ENCODE assay signal across 19 cellular contexts in genomic region chr2:138012968-138013367, GRCh38. TPM values are rescaled to one million over a fixed set of nuclear protein-coding genes. Genes with fewer than 3 reads are reported as not detected.
DNase-seq lines count a peak whose midpoint lies in the region; ATAC-seq, FAIRE-seq and TF ChIP-seq lines count a peak whose summit lies in the region.
"Had no signal": no experiment of that assay in that cellular context is flagged by ENCODE, and none has a peak within 500 bp of the region (broad histone marks: within the 10 kb centered on the region; RNA-seq: fewer than 3 reads in every experiment).

No MANE protein-coding gene starts in this region.

- H3K27ac ChIP-seq in HepG2 (ENCODE audit: extremely low read length, insufficient read depth, low read length), result no peak overlapping the region
- H3K27ac ChIP-seq in right lobe of liver, result no peak overlapping the region
- no peak overlapping the region for H3K27ac ChIP-seq in HEK293 (ENCODE audit: extremely low read depth, low read depth, low read length)
- no peak overlapping the region for H3K27ac ChIP-seq in GM12878 (ENCODE audit: control insufficient read depth, insufficient read depth)
- no peak overlapping the region for H3K27ac ChIP-seq in PC-3 (ENCODE audit: low read length)
- H3K27ac ChIP-seq: BLaER1, C4-2B had no signal

- TF ChIP-seq EP300 in HepG2 (IDR thresholded peaks at IDR 0.05; ENCODE audit: low read depth in 2 of 2, low read length in 2 of 2) (no peak), HepG2 (CRISPR knock-in tag; IDR thresholded peaks at IDR 0.05; ENCODE audit: borderline replicate concordance) (no peak), GM12878 (IDR thresholded peaks at IDR 0.05; ENCODE audit: borderline replicate concordance in 1 of 2, control insufficient read depth in 1 of 2, low read depth in 2 of 2, low read length in 2 of 2) (no peak)

- RAD21 ChIA-PET in GM12878 (lab: Charles Lee; ENCODE audit: unreplicated experiment), result no interaction called here

- TF ChIP-seq RAD21 in HepG2 (CRISPR knock-in tag; IDR thresholded peaks at IDR 0.05) (no peak), GM12878 (IDR thresholded peaks at IDR 0.05; ENCODE audit: insufficient read depth, low read depth, low read length) (no peak)

- TF ChIP-seq POLR2A in HepG2 (IDR thresholded peaks at IDR 0.05; ENCODE audit: insufficient read depth in 1 of 2, low read depth in 2 of 2, low read length in 2 of 2) (no peak), right lobe of liver (IDR thresholded peaks at IDR 0.05) (no peak), GM12878 (IDR thresholded peaks at IDR 0.05; ENCODE audit: low read depth, low read length) (no peak)

- H3K9ac ChIP-seq in HepG2 (ENCODE audit: insufficient read depth, low read depth, low read length) (no peak overlapping the region), GM12878 (ENCODE audit: control insufficient read depth, insufficient read depth, low read length) (no peak overlapping the region), PC-3 (ENCODE audit: low read length) (no peak overlapping the region)
- H3K9ac ChIP-seq: BLaER1 had no signal

- ATAC-seq in HepG2 (peak; percentile 5; the same call in 2 of the 3 replicates), right lobe of liver (no peak), GM12878 (peak; percentile 69), PC-3 (no peak)
- ATAC-seq: CD8-positive, alpha-beta T cell had no signal

- H3K36me3 ChIP-seq in HepG2 (replicated peaks in 1 of 2; ENCODE audit: control insufficient read depth in 1 of 2, insufficient read depth in 2 of 2, low read length in 2 of 2) (peaks cover 6 to 28% of the 10 kb centered on the region in 2 experiments), right lobe of liver (peaks cover 0 to 13% (median 4%) of the 10 kb centered on the region in 4 donors), HEK293 (ENCODE audit: control insufficient read depth in 2 of 2, insufficient read depth in 1 of 2, low read length in 2 of 2) (no peaks in the 10 kb centered on the region), GM12878 (ENCODE audit: control insufficient read depth in 2 of 2, insufficient read depth in 2 of 2, low read length in 1 of 2) (no peaks in the 10 kb centered on the region), PC-3 (ENCODE audit: low read depth, low read length) (no peaks in the 10 kb centered on the region)
- H3K36me3 ChIP-seq: BLaER1, HAP-1 had no signal

- no peak for FAIRE-seq in HepG2 (lab: Jason Lieb, UNC)
- FAIRE-seq in GM12878 (lab: Jason Lieb, UNC), result no peak
- FAIRE-seq: H54 had no signal

- SMC1A ChIA-PET in GM12878 (lab: Charles Lee; ENCODE audit: uncharacterized antibody, unreplicated experiment), result no interaction called here

- no peak overlapping the region for H3K4me2 ChIP-seq in HepG2 (ENCODE audit: low read depth, low read length)
- no peak overlapping the region for H3K4me2 ChIP-seq in GM12878 (ENCODE audit: control insufficient read depth, insufficient read depth)
- no peak overlapping the region for H3K4me2 ChIP-seq in PC-3 (ENCODE audit: low read length)
- H3K4me2 ChIP-seq: BLaER1 had no signal

- WGBS in HepG2 (ENCODE audit: low lambda C conversion rate), result over 99% methylated on average over 3 of the region's 3 CpGs
- 90% methylated on average over 3 of the region's 3 CpGs for WGBS in right lobe of liver (ENCODE audit: insufficient coverage, low coverage, low lambda C conversion rate, missing lambda C conversion rate)
- 57% methylated on average over 3 of the region's 3 CpGs for WGBS in GM12878 (ENCODE audit: insufficient coverage, insufficient replicate concordance, low lambda C conversion rate, missing lambda C conversion rate)

- H4K20me1 ChIP-seq in HepG2 (ENCODE audit: insufficient read depth, low read length), result no peaks in the 10 kb centered on the region
- H4K20me1 ChIP-seq in GM12878 (ENCODE audit: control insufficient read depth, insufficient read depth), result no peaks in the 10 kb centered on the region
- H4K20me1 ChIP-seq in PC-3 (ENCODE audit: low read length), result no peaks in the 10 kb centered on the region
- H4K20me1 ChIP-seq: BLaER1 had no signal

- no peaks in the 10 kb centered on the region for H3F3A ChIP-seq in PC-3 (ENCODE audit: low read length, unreplicated experiment)

- TF ChIP-seq CTCF in HepG2 (CRISPR knock-in tag; IDR thresholded peaks at IDR 0.05) (no peak), right lobe of liver (IDR thresholded peaks at IDR 0.05) (no peak), HEK293 (tag by site-specific recombination; IDR thresholded peaks at IDR 0.05) (no peak), GM12878 (IDR thresholded peaks at IDR 0.05 in 2 of 3, conservative IDR thresholded peaks at IDR 0.05 in 1 of 3; ENCODE audit: control insufficient read depth in 2 of 3, extremely low read depth in 1 of 3, insufficient read depth in 1 of 3, low read depth in 3 of 3, low read length in 3 of 3) (no peak), PC-3 (conservative IDR thresholded peaks at IDR 0.05; ENCODE audit: low read depth, low read length) (no peak)

- H3K27me3 ChIP-seq in HepG2 (ENCODE audit: control insufficient read depth in 1 of 2, insufficient read depth in 2 of 2, low read length in 2 of 2) (no peaks in the 10 kb centered on the region), right lobe of liver (no peaks in the 10 kb centered on the region), GM12878 (replicated peaks in 1 of 2; ENCODE audit: control insufficient read depth in 2 of 2, insufficient read depth in 2 of 2, low read length in 1 of 2) (no peaks in the 10 kb centered on the region), PC-3 (ENCODE audit: low read length) (no peaks in the 10 kb centered on the region)
- H3K27me3 ChIP-seq: BLaER1 had no signal

- intact Hi-C loops in HepG2 (cut with micrococcal nuclease; ENCODE audit: unreplicated experiment), result loop anchor here (5.0 kb wide), 1 partner anchor 814 kb away; no protein-coding TSS in a partner anchor
- intact Hi-C loops in right lobe of liver (cut with DNase I), result no loop called here
- intact Hi-C loops in GM12878 (cut with micrococcal nuclease; ENCODE audit: unreplicated experiment), result no loop called here
- intact Hi-C loops in PC-3 (cut with micrococcal nuclease), result no loop called here

- H3K9me3 ChIP-seq in HepG2 (ENCODE audit: low read length) (no peaks in the 10 kb centered on the region), right lobe of liver (no peaks in the 10 kb centered on the region), HEK293 (ENCODE audit: control insufficient read depth, insufficient read depth, low read depth, low read length) (no peaks in the 10 kb centered on the region), GM12878 (replicated peaks; ENCODE audit: control insufficient read depth, insufficient read depth, low read length) (no peaks in the 10 kb centered on the region), PC-3 (ENCODE audit: low read length) (no peaks in the 10 kb centered on the region)
- H3K9me3 ChIP-seq: BLaER1, Caco-2, HAP-1 had no signal

- POLR2A ChIA-PET in HepG2 (lab: Yijun Ruan, JAX), result no interaction called here
- POLR2A ChIA-PET in HEK293 (lab: Yijun Ruan, JAX), result no interaction called here
- POLR2A ChIA-PET in GM12878 (lab: Charles Lee), result no interaction called here
- POLR2A ChIA-PET in PC-3 (lab: Charles Lee; ENCODE audit: unreplicated experiment), result no interaction called here

- no peak overlapping the region for H2AFZ ChIP-seq in HepG2 (ENCODE audit: low read length)
- no peak overlapping the region for H2AFZ ChIP-seq in GM12878 (ENCODE audit: control insufficient read depth, low read depth, low read length)
- H2AFZ ChIP-seq in PC-3 (ENCODE audit: low read length), result no peak overlapping the region

- H3K4me3 ChIP-seq in HepG2 (replicated peaks in 1 of 3; ENCODE audit: insufficient read depth in 1 of 3, low read depth in 2 of 3, low read length in 3 of 3), result no peak overlapping the region
- H3K4me3 ChIP-seq in right lobe of liver, result no peak overlapping the region
- no peak overlapping the region for H3K4me3 ChIP-seq in HEK293 (ENCODE audit: low read depth, low read length)
- H3K4me3 ChIP-seq in GM12878, result no peak overlapping the region
- H3K4me3 ChIP-seq in PC-3 (ENCODE audit: low read length), result no peak overlapping the region
- H3K4me3 ChIP-seq: BLaER1, HAP-1 had no signal

- H3K9me2 ChIP-seq in PC-3 (replicated peaks; ENCODE audit: low read length), result no peaks in the 10 kb centered on the region

- DNase-seq in HepG2 (ENCODE audit: low spot score), result no peak
- no peak for DNase-seq in right lobe of liver
- no peak for DNase-seq in GM12878 (ENCODE audit: low read depth, low spot score)
- DNase-seq in PC-3, result no peak
- DNase-seq in GDM1 (lab: John Stamatoyannopoulos, UW), result no peak
- no peak for DNase-seq in effector CD8-positive, alpha-beta T cell (lab: John Stamatoyannopoulos, UW)
- DNase-seq: Caco-2; CD4-positive, CD25-positive, alpha-beta regulatory T cell; CD8-positive, alpha-beta T cell; DMS53; DMS79 treated with DMSO at 0.1 percent for 48 hours; GOT3 had no signal

- CTCF ChIA-PET in HepG2 (lab: Yijun Ruan, JAX; ENCODE audit: low intra/inter-chr PET ratio, low total read pairs), result no interaction called here
- CTCF ChIA-PET in HEK293 (lab: Yijun Ruan, JAX), result no interaction called here
- CTCF ChIA-PET in GM12878 (lab: Yijun Ruan, JAX), result interaction anchor here (0.6 kb wide), 1 partner anchor 206 kb away, joined by 3 read pairs; no protein-coding TSS in a partner anchor
- CTCF ChIA-PET in PC-3 (lab: Charles Lee), result no interaction called here

- H3K79me2 ChIP-seq in HepG2 (ENCODE audit: insufficient read depth, low read length), result no peaks in the 10 kb centered on the region
- no peaks in the 10 kb centered on the region for H3K79me2 ChIP-seq in GM12878 (ENCODE audit: control insufficient read depth, insufficient read depth, low read length)
- H3K79me2 ChIP-seq in PC-3 (ENCODE audit: low read length), result no peaks in the 10 kb centered on the region

- BruUV-seq in HepG2 (replicated peaks; lab: Mats Ljungman, UMichigan) (no TSS peak), GM12878 (replicated peaks; lab: Mats Ljungman, UMichigan) (no TSS peak), PC-3 (replicated peaks; lab: Mats Ljungman, UMichigan) (no TSS peak)

- in situ Hi-C loops in HepG2 (cut with HindIII; ENCODE audit: extremely low pct_ligation_motif_present, low pct_unique_long_range_greater_than_20kb), result no loop called here
- in situ Hi-C loops in GM12878 (cut with MboI), result no loop called here

- no peaks in the 10 kb centered on the region for H3K4me1 ChIP-seq in HepG2 (ENCODE audit: insufficient read depth, low read length)
- no peaks in the 10 kb centered on the region for H3K4me1 ChIP-seq in right lobe of liver
- no peaks in the 10 kb centered on the region for H3K4me1 ChIP-seq in HEK293 (ENCODE audit: control insufficient read depth, insufficient read depth, low read length)
- H3K4me1 ChIP-seq in GM12878 (ENCODE audit: control insufficient read depth, insufficient read depth, low read length), result no peaks in the 10 kb centered on the region
- peaks cover 17% of the 10 kb centered on the region for H3K4me1 ChIP-seq in PC-3 (ENCODE audit: insufficient read depth, low read length)
- H3K4me1 ChIP-seq: BLaER1, Caco-2 had no signal

RNA-seq across cellular contexts. Expression of gene HNMT, which starts 48.7 kb away (rescaled TPM):
- total RNA-seq in HepG2 (2016; rRNA removed; fragmentation: Illumina TruSeq; extraction: Trizol) (309 and 372 TPM in 2 replicates), right lobe of liver (100 to 1,000 TPM in 1 of 6 experiments, 10 to 100 TPM in 5; 47.2 to 101 (median 59.8) TPM), GM12878 (2014; rRNA removed) (not detected in 2 replicates), GM12878 (2014; rRNA removed; fragmentation: Illumina TruSeq; extraction: Trizol) (not detected in 2 replicates), GM12878 (2021) (0.43 TPM in 1 of 2 replicates, not detected in the other), PC-3 (2014; rRNA removed) (6.9 and 7.1 TPM in 2 replicates)
- 103 and 116 TPM in 2 replicates for total RNA-seq in HepG2 (2016; cell fraction: cytosol; rRNA removed; fragmentation: Illumina TruSeq; extraction: Trizol; ENCODE audit: low read depth)
- total RNA-seq in HepG2 (2016; cell fraction: insoluble cytoplasmic fraction; rRNA removed; fragmentation: Illumina TruSeq; extraction: Trizol), result 312 and 373 TPM in 2 replicates
- total RNA-seq in HepG2 (2016; cell fraction: membrane; rRNA removed; fragmentation: Illumina TruSeq; extraction: Trizol), result 157 and 177 TPM in 2 replicates
- 234 and 240 TPM in 2 replicates for total RNA-seq in HepG2 (2016; cell fraction: nucleus; rRNA removed; fragmentation: Illumina TruSeq; extraction: Trizol)
- polyA plus RNA-seq in HepG2 (2011; rRNA removed) (259 and 279 TPM in 2 replicates), GM12878 (2011; rRNA removed) (not detected in 2 replicates), GM12878 (2014; fragmentation: Illumina TruSeq; extraction: Trizol) (not detected in 2 replicates), GM12878 (2014; fragmentation: Nextera tagmentation; extraction: Ambion mirVana) (not detected), GM12878 (2014; rRNA removed) (not detected in 2 replicates), GM12878 (2016; fragmentation: Nextera tagmentation; extraction: Ambion mirVana) (not detected)
- 170 and 271 TPM in 2 replicates for polyA plus RNA-seq in HepG2 (2011; cell fraction: cytosol; rRNA removed)
- 129 and 171 TPM in 2 replicates for polyA plus RNA-seq in HepG2 (2011; cell fraction: nucleus; rRNA removed)
- polyA plus RNA-seq in HepG2 (2012), result 561 and 648 TPM in 2 replicates
- 80.3 and 85.6 TPM in 2 replicates for polyA plus RNA-seq in HepG2 (2016; cell fraction: cytosol; fragmentation: Illumina TruSeq; extraction: Trizol; ENCODE audit: low read depth)
- 297 and 326 TPM in 2 replicates for polyA plus RNA-seq in HepG2 (2016; cell fraction: insoluble cytoplasmic fraction; fragmentation: Illumina TruSeq; extraction: Trizol; ENCODE audit: low read depth)
- polyA plus RNA-seq in HepG2 (2016; cell fraction: membrane; fragmentation: Illumina TruSeq; extraction: Trizol; ENCODE audit: low read depth), result 111 and 113 TPM in 2 replicates
- polyA plus RNA-seq in HepG2 (2016; cell fraction: nucleus; fragmentation: Illumina TruSeq; extraction: Trizol; ENCODE audit: insufficient read depth, low read depth), result 221 and 224 TPM in 2 replicates
- 14.7 and 77.3 TPM in 2 replicates for polyA minus RNA-seq in HepG2 (2011; rRNA and poly(A)+ RNA removed; ENCODE audit: low replicate concordance)
- 111 and 128 TPM in 2 replicates for polyA minus RNA-seq in HepG2 (2011; cell fraction: cytosol; rRNA and poly(A)+ RNA removed)
- 529 and 697 TPM in 2 replicates for polyA minus RNA-seq in HepG2 (2011; cell fraction: nucleus; rRNA and poly(A)+ RNA removed)
- not detected in 2 replicates for total RNA-seq in GM12878 (2013; cell fraction: nucleolus; rRNA removed)
- polyA plus RNA-seq in GM12878 (2011; ENCODE audit: low read depth), result not detected
- not detected in 2 replicates for polyA plus RNA-seq in GM12878 (2011; cell fraction: cytosol; rRNA removed)
- polyA plus RNA-seq in GM12878 (2011; cell fraction: nucleus; rRNA removed), result not detected in 2 replicates
- polyA plus RNA-seq in GM12878 (2012), result not detected in 2 replicates
- not detected in 2 replicates for polyA minus RNA-seq in GM12878 (2011; rRNA and poly(A)+ RNA removed)
- not detected in 2 replicates for polyA minus RNA-seq in GM12878 (2011; cell fraction: cytosol; rRNA and poly(A)+ RNA removed)
- not detected in 2 replicates for polyA minus RNA-seq in GM12878 (2011; cell fraction: nucleus; rRNA and poly(A)+ RNA removed)
- total RNA-seq: B cell; CD4-positive, CD25-positive, alpha-beta regulatory T cell; CD8-positive, alpha-beta T cell; G401 had no signal
- polyA plus RNA-seq: CD4-positive, CD25-positive, alpha-beta regulatory T cell had no signal

Comparison
In these comparisons a context has a peak if more than half of its experiments do, and no peak if none do; other contexts are left out.
1. ATAC-seq: peak in HepG2 (single experiment) and GM12878 (single experiment); none in right lobe of liver (0 of 4) and PC-3 (single experiment).